26 cellular contexts compared by ENCODE assay signal in genomic region chr2:43944915-43945314, GRCh38. TPM values are rescaled to one million over a fixed set of nuclear protein-coding genes. Genes with fewer than 3 reads are reported as not detected.
DNase-seq lines count a peak whose midpoint lies in the region; ATAC-seq and TF ChIP-seq lines count a peak whose summit lies in the region.
"Had no signal": no experiment of that assay in that cellular context is flagged by ENCODE, and none has a peak within 500 bp of the region (broad histone marks: within the 10 kb centered on the region; RNA-seq: fewer than 3 reads in every experiment).

No MANE protein-coding gene starts in this region.

- H3K27me3 ChIP-seq in brain microvascular endothelial cell (replicated peaks) (no peaks in the 10 kb centered on the region), psoas muscle (ENCODE audit: insufficient read depth in 3 of 3, low read length in 2 of 3) (no peaks in the 10 kb centered on the region)
- H3K27me3 ChIP-seq: gastroesophageal sphincter, neural progenitor cell had no signal

- no peaks in the 10 kb centered on the region for H3K9me3 ChIP-seq in psoas muscle
- H3K9me3 ChIP-seq: gastroesophageal sphincter had no signal

- no peaks in the 10 kb centered on the region for H3K9me3 Mint-ChIP-seq in WTC11
- H3K9me3 Mint-ChIP-seq: activated naive CD4-positive, alpha-beta T cell treated with anti-CD3 and anti-CD28 coated beads for 36 hours; activated T-cell treated with anti-CD3 and anti-CD28 coated beads, Interleukin-2, amount 50 U/mL, for 72 hours; CD8-positive, alpha-beta T cell; neural progenitor cell had no signal

- no peak overlapping the region for H3K4me3 ChIP-seq in brain microvascular endothelial cell (ENCODE audit: low read depth, low read length)
- H3K4me3 ChIP-seq in psoas muscle = no peak overlapping the region
- H3K4me3 ChIP-seq: coronary artery, gastroesophageal sphincter, neural progenitor cell had no signal

- 91 to 98% (median 93%) methylated on average over 3 of the region's 3 CpGs for WGBS in psoas muscle, 3 donors

- intact Hi-C loops in psoas muscle (cut with DNase I) = loop anchor here in 1 of 2 donors (5.0 kb wide), 1 partner anchor 37 kb away; no protein-coding TSS in a partner anchor

- peaks cover 29% of the 10 kb centered on the region for H3K36me3 ChIP-seq in brain microvascular endothelial cell (replicated peaks)
- H3K36me3 ChIP-seq in psoas muscle (ENCODE audit: insufficient read depth in 1 of 2, low read depth in 1 of 2) = peaks cover 7 to 99% of the 10 kb centered on the region in 2 donors

- DNase-seq in DMS153 (lab: John Stamatoyannopoulos, UW) (peak; percentile 20), DMS153 treated with DMSO at 0.1 percent for 48 hours (lab: John Stamatoyannopoulos, UW; ENCODE audit: unreplicated experiment) (no peak), NCI-H1092 (lab: John Stamatoyannopoulos, UW) (peak; percentile 7), WTC11 (ENCODE audit: low spot score) (no peak), renal cortical epithelial cell (ENCODE audit: low read depth) (peak; percentile 15), brain microvascular endothelial cell (no peak), psoas muscle (no peak)
- no peak for DNase-seq in central memory CD4-positive, alpha-beta T cell
- DNase-seq: activated CD4-positive, alpha-beta T cell treated with anti-CD3 and anti-CD28 coated beads for 48 hours; activated naive CD4-positive, alpha-beta T cell treated with anti-CD3 and anti-CD28 coated beads for 36 hours; activated T-cell treated with anti-CD3 and anti-CD28 coated beads, Interleukin-2, amount 50 U/mL, for 72 hours; AML-193; amniotic stem cell; CD8-positive, alpha-beta T cell; GOT3; mammary epithelial cell; NCI-H510A treated with DMSO at 0.1 percent for 48 hours; stimulated activated CD8-positive, alpha-beta memory T cell treated with anti-CD3 and anti-CD28 coated beads, Interleukin-4, amount 100 ng/mL, for 48 hours; T-helper 2 cell; trophoblast cell had no signal

- peaks cover 60% of the 10 kb centered on the region for H3K36me3 Mint-ChIP-seq in WTC11

- peak overlapping the region; percentile 81 for H3K27ac Mint-ChIP-seq in WTC11
- H3K27ac Mint-ChIP-seq: activated T-cell treated with anti-CD3 and anti-CD28 coated beads, Interleukin-2, amount 50 U/mL, for 72 hours; CD8-positive, alpha-beta T cell; neural progenitor cell; progenitor cell of endocrine pancreas had no signal

- CTCF ChIA-PET in WTC11 (lab: Charles Lee) = interaction anchor here (1.9 kb wide), 1 partner anchor 67 kb away, joined by 5 read pairs; no protein-coding TSS in a partner anchor

- H3K4me1 ChIP-seq in psoas muscle = no peaks in the 10 kb centered on the region
- H3K4me1 ChIP-seq: neural progenitor cell had no signal

- no peak overlapping the region for H3K27ac ChIP-seq in brain microvascular endothelial cell
- no peak overlapping the region for H3K27ac ChIP-seq in psoas muscle
- H3K27ac ChIP-seq: 22Rv1, coronary artery, gastroesophageal sphincter had no signal

- H3K27me3 Mint-ChIP-seq in WTC11 (ENCODE audit: low read depth) = no peaks in the 10 kb centered on the region

- TF ChIP-seq CTCF in WTC11 (IDR thresholded peaks at IDR 0.05) (no peak), brain microvascular endothelial cell (IDR thresholded peaks at IDR 0.05; ENCODE audit: low read depth, low read length, missing control alignments) (no peak), psoas muscle (IDR thresholded peaks at IDR 0.05) (no peak)

- in situ Hi-C loops in brain microvascular endothelial cell (cut with HindIII; ENCODE audit: low pct_ligation_motif_present, low sequenced_read_pairs) = no loop called here

- ATAC-seq in WTC11 (peak; percentile 59), psoas muscle (no peak)
- ATAC-seq: activated T-cell treated with anti-CD3 and anti-CD28 coated beads, Interleukin-2, amount 50 U/mL, for 72 hours; CD8-positive, alpha-beta T cell; gastroesophageal sphincter; SK-N-SH treated with all-trans-retinoic acid at 6 μM for 48 hours had no signal

- H3K4me3 Mint-ChIP-seq in WTC11 = peak overlapping the region; percentile 36
- H3K4me3 Mint-ChIP-seq: activated naive CD4-positive, alpha-beta T cell treated with anti-CD3 and anti-CD28 coated beads for 36 hours; activated T-cell treated with anti-CD3 and anti-CD28 coated beads, Interleukin-2, amount 50 U/mL, for 72 hours; CD8-positive, alpha-beta T cell; neural progenitor cell had no signal

- POLR2A ChIA-PET in WTC11 (lab: Charles Lee) = interaction anchor here (0.6 to 0.7 kb wide), 2 partner anchors 10 to 407 kb away, joined by 3 to 5 read pairs; no protein-coding TSS in a partner anchor

- peaks cover 51% of the 10 kb centered on the region for H3K4me1 Mint-ChIP-seq in WTC11
- H3K4me1 Mint-ChIP-seq: neural progenitor cell had no signal

TF ChIP-seq in WTC11, 78 proteins besides CTCF, POLR2A, EP300 and RAD21 (continues in another document):
- TF ChIP-seq FOXJ3 (CRISPR knock-in tag; IDR thresholded peaks at IDR 0.05; ENCODE audit: borderline replicate concordance) (no peak), PRRX2 (CRISPR knock-in tag; IDR thresholded peaks at IDR 0.05) (no peak), PRDM15 (CRISPR knock-in tag; IDR thresholded peaks at IDR 0.05) (no peak), TEAD4 (CRISPR knock-in tag; IDR thresholded peaks at IDR 0.05) (no peak), E2F4 (CRISPR knock-in tag; IDR thresholded peaks at IDR 0.05; ENCODE audit: borderline replicate concordance, low read depth) (no peak), HMGA2 (CRISPR knock-in tag; IDR thresholded peaks at IDR 0.05) (no peak), NFE2L1 (CRISPR knock-in tag; IDR thresholded peaks at IDR 0.05) (no peak), ATF2 (CRISPR knock-in tag; IDR thresholded peaks at IDR 0.05; ENCODE audit: borderline replicate concordance, low read depth) (no peak), ZBTB21 (CRISPR knock-in tag; IDR thresholded peaks at IDR 0.05; ENCODE audit: borderline replicate concordance) (no peak), JUN (CRISPR knock-in tag; IDR thresholded peaks at IDR 0.05) (no peak)

RNA-seq across cellular contexts. Expression of gene LRPPRC, which starts 50.9 kb away (rescaled TPM):
- total RNA-seq in WTC11 (2021) = 220 to 253 TPM (median 228 TPM) in 3 replicates
- total RNA-seq in renal cortical epithelial cell = 69.5 and 153 TPM in 2 replicates
- total RNA-seq in psoas muscle = 100 to 1,000 TPM; 100 to 198 (median 109) TPM
- polyA plus RNA-seq in psoas muscle = 10 to 100 TPM; 47.3 to 80.4 (median 67.4) TPM

Comparison
In these comparisons a context has a peak if more than half of its experiments do, and no peak if none do; other contexts are left out.
1. DNase-seq: peak in DMS153 (single experiment), NCI-H1092 (single experiment) and renal cortical epithelial cell (single experiment); none in DMS153 treated with DMSO at 0.1 percent for 48 hours (single experiment), WTC11 (single experiment), brain microvascular endothelial cell (single experiment), central memory CD4-positive, alpha-beta T cell (single experiment) and psoas muscle (0 of 2).